In genomic region chr2:55228224-55228563, GRCh38 we compare ENCODE assay signal across 15 cellular contexts. TPM values are rescaled to one million over a fixed set of nuclear protein-coding genes. Genes with fewer than 3 reads are reported as not detected.
A peak's percentile ranks its signal among the peaks of the same experiment; 100 is the strongest.
DNase-seq lines count a peak whose midpoint lies in the region; ATAC-seq and TF ChIP-seq lines count a peak whose summit lies in the region.
"Had no signal": no experiment of that assay in that cellular context is flagged by ENCODE, and none has a peak within 500 bp of the region (broad histone marks: within the 10 kb centered on the region; RNA-seq: fewer than 3 reads in every experiment).

No MANE protein-coding gene starts in this region.

- peak overlapping the region; percentile 57 for H3K4me3 Mint-ChIP-seq in T-helper 1 cell treated with Interleukin-12 subunit alpha and Interleukin-12 subunit beta and Interleukin-4 antibody, amounts not matched to agents 30 μg/mL and 1 μg/mL, for 36 hours
- peak overlapping the region; percentile 74 for H3K4me3 Mint-ChIP-seq in activated naive CD8-positive, alpha-beta T cell treated with anti-CD3 and anti-CD28 coated beads, Interleukin-2, amount 10 ng/mL, durations not matched to agents 7 days and 5 days
- peak overlapping the region; percentile 13 for H3K4me3 Mint-ChIP-seq in natural killer cell treated with Interleukin-12 subunit alpha and Interleukin-12 subunit beta and Interleukin-15 and Interleukin-18, amount 100 ng/mL, for 72 hours

- peaks cover 10% of the 10 kb centered on the region for H3K79me2 ChIP-seq in trophoblast cell (ENCODE audit: control insufficient read depth, insufficient read depth, low read length, poor library complexity)

- POLR2A ChIA-PET in IMR-90 (lab: Charles Lee; ENCODE audit: unreplicated experiment): interaction anchor here (0.7 kb wide), 1 partner anchor 38 kb away, joined by 6 read pairs; no protein-coding TSS in a partner anchor
- POLR2A ChIA-PET in activated naive CD8-positive, alpha-beta T cell treated with anti-CD3 and anti-CD28 coated beads, Interleukin-2, amount 10 ng/mL, durations not matched to agents 7 days and 5 days (lab: Charles Lee): no interaction called here

- H3K9me3 ChIP-seq in IMR-90 (ENCODE audit: control insufficient read depth, insufficient read depth, low read length) (no peaks in the 10 kb centered on the region), trophoblast cell (ENCODE audit: insufficient read depth, low read depth, low read length) (peaks cover 3% of the 10 kb centered on the region)
- H3K9me3 ChIP-seq: HAP-1, SJSA1 had no signal

- no peaks in the 10 kb centered on the region for H3K27me3 ChIP-seq in IMR-90 (ENCODE audit: control insufficient read depth, insufficient read depth, low read length)
- H3K27me3 ChIP-seq in trophoblast cell (ENCODE audit: insufficient read depth, low read length): no peaks in the 10 kb centered on the region
- H3K27me3 ChIP-seq: cardiac muscle cell, SJSA1 had no signal

- H3K27ac Mint-ChIP-seq in T-helper 1 cell treated with Interleukin-12 subunit alpha and Interleukin-12 subunit beta and Interleukin-4 antibody, amounts not matched to agents 30 μg/mL and 1 μg/mL, for 36 hours: peak overlapping the region; percentile 56
- H3K27ac Mint-ChIP-seq in activated naive CD8-positive, alpha-beta T cell treated with anti-CD3 and anti-CD28 coated beads, Interleukin-2, amount 10 ng/mL, durations not matched to agents 7 days and 5 days: peak overlapping the region; percentile 88
- H3K27ac Mint-ChIP-seq in natural killer cell treated with Interleukin-12 subunit alpha and Interleukin-12 subunit beta and Interleukin-15 and Interleukin-18, amount 100 ng/mL, for 72 hours: peak overlapping the region; percentile 31 to 47

- H3K4me2 ChIP-seq in IMR-90 (ENCODE audit: low read depth, low read length): peak overlapping the region; percentile 39; the same call in 1 of the 2 replicates
- H3K4me2 ChIP-seq in trophoblast cell (ENCODE audit: low read length): no peak overlapping the region

- DNase-seq in T-helper 1 cell: no peak
- DNase-seq in IMR-90: no peak
- DNase-seq in activated naive CD8-positive, alpha-beta T cell treated with anti-CD3 and anti-CD28 coated beads, Interleukin-2, amount 10 ng/mL, durations not matched to agents 7 days and 5 days: no peak
- no peak for DNase-seq in natural killer cell treated with Interleukin-12 subunit alpha and Interleukin-12 subunit beta and Interleukin-15 and Interleukin-18, amount 100 ng/mL, for 72 hours (ENCODE audit: low spot score)
- DNase-seq in cortex of kidney (lab: John Stamatoyannopoulos, UW): no peak
- no peak for DNase-seq in T1000 (lab: John Stamatoyannopoulos, UW)
- DNase-seq in trophoblast cell: no peak
- DNase-seq: activated effector memory CD4-positive, alpha-beta T cell treated with anti-CD3 and anti-CD28 coated beads, Interleukin-2, amount 50 U/mL, for 16 hours; substantia nigra had no signal

- no peak overlapping the region for H2BK120ac ChIP-seq in IMR-90 (ENCODE audit: low read depth, low read length)
- H2BK120ac ChIP-seq in trophoblast cell (ENCODE audit: insufficient read depth, low read length, poor library complexity): no peak overlapping the region

- no peak for TF ChIP-seq RAD21 in IMR-90 (IDR thresholded peaks at IDR 0.05; ENCODE audit: low read length)

- no peaks in the 10 kb centered on the region for H3K9me3 Mint-ChIP-seq in T-helper 1 cell treated with Interleukin-12 subunit alpha and Interleukin-12 subunit beta and Interleukin-4 antibody, amounts not matched to agents 30 μg/mL and 1 μg/mL, for 36 hours
- no peaks in the 10 kb centered on the region for H3K9me3 Mint-ChIP-seq in activated naive CD8-positive, alpha-beta T cell treated with anti-CD3 and anti-CD28 coated beads, Interleukin-2, amount 10 ng/mL, durations not matched to agents 7 days and 5 days
- no peaks in the 10 kb centered on the region for H3K9me3 Mint-ChIP-seq in natural killer cell treated with Interleukin-12 subunit alpha and Interleukin-12 subunit beta and Interleukin-15 and Interleukin-18, amount 100 ng/mL, for 72 hours

- H3K4me1 ChIP-seq in IMR-90 (ENCODE audit: control insufficient read depth, insufficient read depth, low read length) (peaks cover 6% of the 10 kb centered on the region), trophoblast cell (ENCODE audit: control insufficient read depth in 1 of 2, insufficient read depth in 2 of 2, low read length in 2 of 2) (peaks cover 2% of the 10 kb centered on the region in 2 experiments)

- H2AK5ac ChIP-seq in IMR-90 (ENCODE audit: low read depth, low read length) (no peak overlapping the region; the same call in 1 of the 2 replicates), trophoblast cell (ENCODE audit: low read length) (no peak overlapping the region)

- 0 out of 2 replicates have a peak overlapping the region, but pooled peaks have one; percentile 30 for H3K14ac ChIP-seq in IMR-90 (replicated peaks; ENCODE audit: low read depth, low read length)
- no peak overlapping the region for H3K14ac ChIP-seq in trophoblast cell (ENCODE audit: low read length)

- H3K4me1 Mint-ChIP-seq in T-helper 1 cell treated with Interleukin-12 subunit alpha and Interleukin-12 subunit beta and Interleukin-4 antibody, amounts not matched to agents 30 μg/mL and 1 μg/mL, for 36 hours (ENCODE audit: low read depth): peaks cover 33% of the 10 kb centered on the region
- peaks cover 26% of the 10 kb centered on the region for H3K4me1 Mint-ChIP-seq in activated naive CD8-positive, alpha-beta T cell treated with anti-CD3 and anti-CD28 coated beads, Interleukin-2, amount 10 ng/mL, durations not matched to agents 7 days and 5 days
- H3K4me1 Mint-ChIP-seq in natural killer cell treated with Interleukin-12 subunit alpha and Interleukin-12 subunit beta and Interleukin-15 and Interleukin-18, amount 100 ng/mL, for 72 hours (ENCODE audit: low read depth in 2 of 2): peaks cover 32 to 33% of the 10 kb centered on the region in 2 donors

- H4K5ac ChIP-seq in IMR-90 (ENCODE audit: low read depth, low read length): no peak overlapping the region; the same call in 1 of the 2 replicates

- H3K4me3 ChIP-seq in IMR-90 (ENCODE audit: insufficient read depth, low read depth, low read length) (no peak overlapping the region), trophoblast cell (ENCODE audit: low read depth, low read length) (no peak overlapping the region)
- H3K4me3 ChIP-seq: cardiac muscle cell, HAP-1, SJSA1 had no signal

- H3K9me1 ChIP-seq in IMR-90 (ENCODE audit: insufficient read depth, low read length): peaks cover 5% of the 10 kb centered on the region; the same call in 1 of the 2 replicates

- H3K79me1 ChIP-seq in IMR-90 (ENCODE audit: low read depth in 1 of 2, low read length in 2 of 2) (peaks cover 14 to 71% of the 10 kb centered on the region in 2 experiments), trophoblast cell (ENCODE audit: low read length) (peaks cover 16% of the 10 kb centered on the region)

- peaks cover 4% of the 10 kb centered on the region; the same call in 1 of the 2 replicates for H3K36me3 ChIP-seq in IMR-90 (ENCODE audit: control insufficient read depth, insufficient read depth, low read length)
- H3K36me3 ChIP-seq in trophoblast cell (ENCODE audit: control insufficient read depth in 1 of 2, insufficient read depth in 2 of 2, low read length in 2 of 2): peaks cover 6% of the 10 kb centered on the region in 2 experiments
- H3K36me3 ChIP-seq: cardiac muscle cell had no signal

- H3K4ac ChIP-seq in IMR-90 (ENCODE audit: low read depth, low read length) (no peak overlapping the region), trophoblast cell (ENCODE audit: low read depth, low read length) (no peak overlapping the region)

- in situ Hi-C loops in IMR-90 (cut with MboI; ENCODE audit: low sequenced_read_pairs): no loop called here

- H4K12ac ChIP-seq in trophoblast cell (ENCODE audit: low read depth, low read length): no peak overlapping the region

- H2BK12ac ChIP-seq in trophoblast cell (ENCODE audit: low read length): no peak overlapping the region

- H2BK15ac ChIP-seq in IMR-90 (ENCODE audit: low read depth, low read length): peak overlapping the region; percentile 20; the same call in 1 of the 3 replicates

- H4K91ac ChIP-seq in IMR-90 (ENCODE audit: insufficient read depth, low read depth, low read length): no peak overlapping the region
- H4K91ac ChIP-seq in trophoblast cell (ENCODE audit: low read depth, low read length): no peak overlapping the region

- H3K9ac ChIP-seq in IMR-90 (ENCODE audit: low read depth, low read length): no peak overlapping the region
- no peak overlapping the region for H3K9ac ChIP-seq in trophoblast cell (ENCODE audit: low read length)

- CTCF ChIA-PET in IMR-90 (lab: Yijun Ruan, JAX): no interaction called here

- H3K27ac ChIP-seq in IMR-90 (ENCODE audit: insufficient read depth, low read length) (no peak overlapping the region), trophoblast cell (ENCODE audit: low read depth, low read length) (no peak overlapping the region)
- H3K27ac ChIP-seq: 22Rv1, cardiac muscle cell, SJSA1 had no signal

- no peak for ATAC-seq in IMR-90 (ENCODE audit: low read depth)
- no peak for ATAC-seq in activated naive CD8-positive, alpha-beta T cell treated with anti-CD3 and anti-CD28 coated beads, Interleukin-2, amount 10 ng/mL, durations not matched to agents 7 days and 5 days (ENCODE audit: low read depth)
- no peak for ATAC-seq in natural killer cell treated with Interleukin-12 subunit alpha and Interleukin-12 subunit beta and Interleukin-15 and Interleukin-18, amount 100 ng/mL, for 72 hours
- ATAC-seq: sciatic nerve had no signal

- 0 out of 4 replicates have a peak overlapping the region, but pooled peaks of 1 of the 2 experiments have one; percentile 65 for H4K8ac ChIP-seq in IMR-90 (ENCODE audit: low read depth in 2 of 2, low read length in 2 of 2)
- H4K8ac ChIP-seq in trophoblast cell (ENCODE audit: low read depth, low read length): no peak overlapping the region

- no peak overlapping the region for H3K56ac ChIP-seq in IMR-90 (ENCODE audit: extremely low read depth, insufficient read depth, low read length)

- TF ChIP-seq POLR2A in IMR-90 (IDR thresholded peaks at IDR 0.05; ENCODE audit: low read depth, low read length): no peak

- dilution Hi-C loops in IMR-90 (cut with HindIII; ENCODE audit: low sequenced_read_pairs, unreplicated experiment): no loop called here

- H2BK5ac ChIP-seq in IMR-90 (ENCODE audit: low read depth, low read length, poor library complexity, severe bottlenecking): peak overlapping the region; percentile 44
- no peak overlapping the region for H2BK5ac ChIP-seq in trophoblast cell (ENCODE audit: low read depth, low read length, poor library complexity)

- H2AFZ ChIP-seq in IMR-90 (replicated peaks; ENCODE audit: low read length, poor library complexity): no peak overlapping the region
- no peak overlapping the region for H2AFZ ChIP-seq in trophoblast cell (ENCODE audit: insufficient read depth, low read length, poor library complexity)

- TF ChIP-seq CTCF in IMR-90 (conservative IDR thresholded peaks at IDR 0.05; ENCODE audit: low read depth, low read length): no peak

- H2AK9ac ChIP-seq in IMR-90 (replicated peaks; ENCODE audit: low read depth, low read length, poor library complexity): no peak overlapping the region

- no peak overlapping the region for H2BK20ac ChIP-seq in IMR-90 (ENCODE audit: low read depth, low read length)

- peaks cover 7% of the 10 kb centered on the region; the same call in 1 of the 2 replicates for H4K20me1 ChIP-seq in IMR-90 (ENCODE audit: insufficient read depth, low read length)

- no TSS peak for BruUV-seq in IMR-90 (replicated peaks; lab: Mats Ljungman, UMichigan)

- peak overlapping the region; percentile 15; the same call in 1 of the 2 replicates for H3K23ac ChIP-seq in IMR-90 (ENCODE audit: low read depth, low read length)
- no peak overlapping the region for H3K23ac ChIP-seq in trophoblast cell (ENCODE audit: low read length)

- no peak overlapping the region for H3K18ac ChIP-seq in IMR-90 (ENCODE audit: low read depth, low read length)
- no peak overlapping the region for H3K18ac ChIP-seq in trophoblast cell (ENCODE audit: low read length)

- H3K36me3 Mint-ChIP-seq in T-helper 1 cell treated with Interleukin-12 subunit alpha and Interleukin-12 subunit beta and Interleukin-4 antibody, amounts not matched to agents 30 μg/mL and 1 μg/mL, for 36 hours (ENCODE audit: low read depth): peaks cover 29% of the 10 kb centered on the region
- H3K36me3 Mint-ChIP-seq in activated naive CD8-positive, alpha-beta T cell treated with anti-CD3 and anti-CD28 coated beads, Interleukin-2, amount 10 ng/mL, durations not matched to agents 7 days and 5 days: peaks cover 17% of the 10 kb centered on the region
- H3K36me3 Mint-ChIP-seq in natural killer cell treated with Interleukin-12 subunit alpha and Interleukin-12 subunit beta and Interleukin-15 and Interleukin-18, amount 100 ng/mL, for 72 hours: peaks cover 6% of the 10 kb centered on the region

- no peaks in the 10 kb centered on the region for H3K27me3 Mint-ChIP-seq in T-helper 1 cell treated with Interleukin-12 subunit alpha and Interleukin-12 subunit beta and Interleukin-4 antibody, amounts not matched to agents 30 μg/mL and 1 μg/mL, for 36 hours (ENCODE audit: low read depth)
- no peaks in the 10 kb centered on the region for H3K27me3 Mint-ChIP-seq in activated naive CD8-positive, alpha-beta T cell treated with anti-CD3 and anti-CD28 coated beads, Interleukin-2, amount 10 ng/mL, durations not matched to agents 7 days and 5 days
- no peaks in the 10 kb centered on the region for H3K27me3 Mint-ChIP-seq in natural killer cell treated with Interleukin-12 subunit alpha and Interleukin-12 subunit beta and Interleukin-15 and Interleukin-18, amount 100 ng/mL, for 72 hours

- intact Hi-C loops in IMR-90 (cut with micrococcal nuclease): no loop called here

RNA-seq across cellular contexts. Expression of gene CLHC1, which starts 3.9 kb away (rescaled TPM):
- 2.3 and 4.7 TPM in 2 replicates for total RNA-seq in IMR-90 (2012; rRNA removed)
- polyA plus RNA-seq in IMR-90 (2012; rRNA removed): 4.1 and 5.3 TPM in 2 replicates
- polyA plus RNA-seq in IMR-90 (2012; cell fraction: cytosol; rRNA removed): 0.16 and 0.27 TPM in 2 replicates
- polyA plus RNA-seq in IMR-90 (2012; cell fraction: nucleus; rRNA removed; ENCODE audit: low replicate concordance): 2.9 and 17.4 TPM in 2 replicates
- total RNA-seq in activated naive CD8-positive, alpha-beta T cell treated with anti-CD3 and anti-CD28 coated beads, Interleukin-2, amount 10 ng/mL, durations not matched to agents 7 days and 5 days: 10 to 100 TPM; 18.1 to 19.4 TPM
- 10 to 100 TPM in 1 of 2 donors, 1 to 10 TPM in 1; 9.7 to 13.1 TPM for total RNA-seq in natural killer cell treated with Interleukin-12 subunit alpha and Interleukin-12 subunit beta and Interleukin-15 and Interleukin-18, amount 100 ng/mL, for 72 hours
- polyA plus RNA-seq in trophoblast cell (2013): 7.7 and 8.0 TPM in 2 replicates

RNA-seq across cellular contexts. Expression of gene RPS27A, which starts 4.3 kb away (rescaled TPM):
- 496 and 1,448 TPM in 2 replicates for total RNA-seq in IMR-90 (2012; rRNA removed)
- 1,344 and 1,421 TPM in 2 replicates for polyA plus RNA-seq in IMR-90 (2012; rRNA removed)
- polyA plus RNA-seq in IMR-90 (2012; cell fraction: cytosol; rRNA removed): 503 and 1,026 TPM in 2 replicates
- 81.5 and 788 TPM in 2 replicates for polyA plus RNA-seq in IMR-90 (2012; cell fraction: nucleus; rRNA removed; ENCODE audit: low replicate concordance)
- total RNA-seq in activated naive CD8-positive, alpha-beta T cell treated with anti-CD3 and anti-CD28 coated beads, Interleukin-2, amount 10 ng/mL, durations not matched to agents 7 days and 5 days: 1,000 to 10,000 TPM; 1,051 to 1,156 TPM
- 100 to 1,000 TPM; 746 to 804 TPM for total RNA-seq in natural killer cell treated with Interleukin-12 subunit alpha and Interleukin-12 subunit beta and Interleukin-15 and Interleukin-18, amount 100 ng/mL, for 72 hours
- 1,897 and 1,908 TPM in 2 replicates for polyA plus RNA-seq in trophoblast cell (2013)

RNA-seq across cellular contexts. Expression of gene MTIF2, which starts 40.8 kb away (rescaled TPM):
- 22.6 and 33.3 TPM in 2 replicates for total RNA-seq in IMR-90 (2012; rRNA removed)
- 9.5 and 10.8 TPM in 2 replicates for polyA plus RNA-seq in IMR-90 (2012; rRNA removed)
- polyA plus RNA-seq in IMR-90 (2012; cell fraction: cytosol; rRNA removed): 2.1 and 3.2 TPM in 2 replicates
- 7.4 and 13.7 TPM in 2 replicates for polyA plus RNA-seq in IMR-90 (2012; cell fraction: nucleus; rRNA removed; ENCODE audit: low replicate concordance)
- 10 to 100 TPM; 24.1 to 32.8 TPM for total RNA-seq in activated naive CD8-positive, alpha-beta T cell treated with anti-CD3 and anti-CD28 coated beads, Interleukin-2, amount 10 ng/mL, durations not matched to agents 7 days and 5 days
- total RNA-seq in natural killer cell treated with Interleukin-12 subunit alpha and Interleukin-12 subunit beta and Interleukin-15 and Interleukin-18, amount 100 ng/mL, for 72 hours: 10 to 100 TPM; 33.9 to 39.4 TPM
- polyA plus RNA-seq in trophoblast cell (2013): 20.1 and 21.2 TPM in 2 replicates

Comparison
In these comparisons a context has a peak if more than half of its experiments do, and no peak if none do; other contexts are left out.
1. H3K4me3 Mint-ChIP-seq: peak in every context shown above with its lines; median percentile 74 in activated naive CD8-positive, alpha-beta T cell treated with anti-CD3 and anti-CD28 coated beads, Interleukin-2, amount 10 ng/mL, durations not matched to agents 7 days and 5 days; 57 in T-helper 1 cell treated with Interleukin-12 subunit alpha and Interleukin-12 subunit beta and Interleukin-4 antibody, amounts not matched to agents 30 μg/mL and 1 μg/mL, for 36 hours; 13 in natural killer cell treated with Interleukin-12 subunit alpha and Interleukin-12 subunit beta and Interleukin-15 and Interleukin-18, amount 100 ng/mL, for 72 hours.